Comparison of ENCODE assay signal across 1 cellular context in genomic region chr3:152338159-152338720, GRCh38.
TF ChIP-seq lines count a peak whose summit lies in the region.

No MANE protein-coding gene starts in this region.

TF ChIP-seq in K562, 482 proteins besides CTCF, POLR2A, EP300 and RAD21 (continued from another document):
- no peak for TF ChIP-seq RNF219 (CRISPR knock-in tag; IDR thresholded peaks at IDR 0.05)
